Comparison of ENCODE assay signal across 9 cellular contexts in the genomic region with DNA sequence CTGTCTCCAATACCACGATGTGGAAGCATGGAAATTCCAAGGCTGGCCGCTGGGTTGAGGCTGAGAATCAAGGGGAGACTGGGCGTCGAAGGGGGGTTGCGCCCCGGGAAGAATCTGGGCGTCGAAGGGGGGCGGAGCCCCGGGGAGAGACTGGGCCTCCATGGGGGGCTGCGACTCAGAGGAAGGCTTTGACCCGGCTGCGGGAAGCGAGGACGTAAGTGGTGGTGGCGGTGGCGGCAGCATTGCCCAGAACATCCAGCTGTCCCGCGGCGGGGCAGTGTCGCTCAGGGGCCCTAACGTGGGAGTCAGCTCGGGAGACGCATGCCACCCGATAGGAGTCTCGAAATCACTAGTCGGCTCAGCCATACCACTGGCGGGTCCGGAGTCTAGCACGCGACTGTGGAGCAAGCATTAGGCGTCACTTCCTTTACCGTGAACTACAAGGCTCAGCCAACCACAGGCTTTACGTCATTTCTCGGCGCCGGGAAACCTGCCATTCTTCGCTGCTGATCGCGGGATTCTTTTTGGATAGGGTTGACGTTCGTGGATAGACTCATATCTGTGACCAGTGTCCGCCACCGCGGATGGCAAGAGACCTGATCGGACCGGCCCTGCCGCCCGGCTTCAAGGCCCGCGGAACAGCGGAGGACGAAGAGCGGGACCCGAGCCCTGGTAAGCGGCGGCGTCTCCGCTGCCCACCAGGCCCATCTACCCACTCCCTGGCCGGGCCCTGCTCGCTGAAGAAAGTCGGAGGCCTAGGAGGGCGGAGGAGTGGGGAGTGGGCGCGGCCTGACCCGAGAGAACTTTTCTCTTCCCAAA. TPM values are rescaled to one million over a fixed set of nuclear protein-coding genes. Genes with fewer than 3 reads are reported as not detected.
DNase-seq lines count a peak whose midpoint lies in the region; ATAC-seq, FAIRE-seq and TF ChIP-seq lines count a peak whose summit lies in the region.
"Had no signal": no experiment of that assay in that cellular context is flagged by ENCODE, and none has a peak within 500 bp of the region (broad histone marks: within the 10 kb centered on the region; RNA-seq: fewer than 3 reads in every experiment).

TSS of gene GPALPP1 (plus strand) at position 468 of the 819 bp plus-strand sequence. CDS start at position 585, 117 bp downstream.
TSS of gene NUFIP1 (minus strand) at position 401 of the 819 bp plus-strand sequence. CDS start at position 366, 35 bp downstream.

- peak; percentile 85 for FAIRE-seq in keratinocyte (lab: Jason Lieb, UNC)
- FAIRE-seq: TTC549 had no signal

- H2AFZ ChIP-seq in keratinocyte (ENCODE audit: control insufficient read depth, low read length), result peak within 1 kb of the TSS; percentile 79

- H3K27me3 ChIP-seq in keratinocyte (ENCODE audit: control insufficient read depth, extremely low read depth, insufficient read depth, low read length), result no peaks in the 10 kb centered on the region

- DNase-seq in AG09319 (ENCODE audit: extremely low read depth, low read depth) (peak; percentile 78), NCI-H345 treated with DMSO at 0.1 percent for 48 hours (lab: John Stamatoyannopoulos, UW; ENCODE audit: unreplicated experiment) (peak; percentile 71), cerebellar cortex (ENCODE audit: low spot score) (peak; percentile 97), keratinocyte (ENCODE audit: low read depth, low spot score) (peak; percentile 50)
- DNase-seq in stimulated activated CD4-positive, alpha-beta T cell treated with anti-CD3 and anti-CD28 coated beads, Interleukin-12 subunit alpha, Interleukin-12 subunit beta, amount 100 ng/mL, for 48 hours (ENCODE audit: low read depth in 2 of 3, low spot score in 1 of 3), result peak; percentile 89 to 95 (median 91)

- peaks cover 22% of the 10 kb centered on the region for H3K4me1 ChIP-seq in keratinocyte (ENCODE audit: control insufficient read depth, extremely low read depth, insufficient read depth, low read length)

- no peaks in the 10 kb centered on the region for H4K20me1 ChIP-seq in keratinocyte (ENCODE audit: control insufficient read depth, extremely low read depth, insufficient read depth, low read length)

- peaks cover 2% of the 10 kb centered on the region for H3K9me1 ChIP-seq in keratinocyte (ENCODE audit: control insufficient read depth, extremely low read depth, insufficient read depth, low read length)

- peak within 1 kb of the TSS; percentile 89 to 100 (median 96) for H3K4me3 ChIP-seq in keratinocyte (ENCODE audit: control insufficient read depth in 2 of 3, extremely low read depth in 1 of 3, insufficient read depth in 2 of 3, low read depth in 1 of 3, low read length in 3 of 3)

- H3K36me3 ChIP-seq in keratinocyte (ENCODE audit: control insufficient read depth in 2 of 2, extremely low read depth in 1 of 2, insufficient read depth in 2 of 2, low read length in 2 of 2), result peaks cover 0 to 2% of the 10 kb centered on the region in 2 experiments

- peaks cover 89% of the 10 kb centered on the region for H3K79me2 ChIP-seq in keratinocyte (ENCODE audit: control insufficient read depth, insufficient read depth, low read length)

- ATAC-seq in GM19023 (IDR thresholded peaks at IDR 0.05; ENCODE audit: unreplicated experiment), result peak; percentile 99
- ATAC-seq in HG03196 (IDR thresholded peaks at IDR 0.05; ENCODE audit: unreplicated experiment), result peak; percentile 95
- ATAC-seq in activated CD4-positive, CD25-positive, alpha-beta regulatory T cell treated with anti-CD3 and anti-CD28 coated beads, Interleukin-2, amount 50 U/mL, for 24 hours, result peak; percentile 99

- no peaks in the 10 kb centered on the region for H3K9me3 ChIP-seq in keratinocyte (ENCODE audit: control insufficient read depth, low read depth, low read length)

- H3K4me2 ChIP-seq in keratinocyte (ENCODE audit: control insufficient read depth, extremely low read depth, insufficient read depth, low read depth, low read length), result peak within 1 kb of the TSS; percentile 84

- H3K9ac ChIP-seq in keratinocyte (ENCODE audit: control insufficient read depth, extremely low read depth, insufficient read depth, low read length), result peak within 1 kb of the TSS; percentile 97

- dilution Hi-C loops in keratinocyte (cut with MboI; ENCODE audit: extremely low pct_ligation_motif_present, low sequenced_read_pairs), result no loop called here

- peak within 1 kb of the TSS; percentile 89 for H3K27ac ChIP-seq in keratinocyte (ENCODE audit: control insufficient read depth, insufficient read depth, low read length)

- no peak; the same call in 1 of the 2 replicates for TF ChIP-seq CTCF in AG09319 (IDR thresholded peaks at IDR 0.05; ENCODE audit: low read depth, low read length)
- peak in 1 of 3 experiments; percentile 25 for TF ChIP-seq CTCF in keratinocyte (optimal IDR thresholded peaks at IDR 0.05 in 1 of 3, IDR thresholded peaks at IDR 0.05 in 1 of 3, conservative IDR thresholded peaks at IDR 0.05 in 1 of 3; ENCODE audit: extremely low read depth in 1 of 3, insufficient read depth in 2 of 3, low read length in 3 of 3)

RNA-seq across cellular contexts. Expression of gene GPALPP1, which starts in this region (rescaled TPM):
- 9.5 to 17.7 TPM (median 14.0 TPM) in 3 replicates for polyA plus RNA-seq in keratinocyte
- polyA plus RNA-seq in keratinocyte (2011; ENCODE audit: low read depth), result 28.1 TPM
- 7.5 and 10.9 TPM in 2 replicates for polyA plus RNA-seq in keratinocyte (2011; cell fraction: cytosol; rRNA removed)
- 16.1 and 19.2 TPM in 2 replicates for polyA plus RNA-seq in keratinocyte (2011; cell fraction: nucleus; rRNA removed)
- polyA plus RNA-seq in keratinocyte (2012; ENCODE audit: low replicate concordance), result 13.1 and 13.3 TPM in 2 replicates
- polyA minus RNA-seq in keratinocyte, result 6.1 to 9.9 TPM (median 8.1 TPM) in 3 replicates
- 11.1 TPM for polyA minus RNA-seq in keratinocyte (2011; cell fraction: cytosol; rRNA and poly(A)+ RNA removed)
- polyA minus RNA-seq in keratinocyte (2011; cell fraction: nucleus; rRNA and poly(A)+ RNA removed), result 12.5 and 23.1 TPM in 2 replicates

RNA-seq across cellular contexts. Expression of gene NUFIP1, which starts in this region (rescaled TPM):
- 1.7 to 4.2 TPM (median 3.3 TPM) in 3 replicates for polyA plus RNA-seq in keratinocyte
- polyA plus RNA-seq in keratinocyte (2011; ENCODE audit: low read depth), result 5.1 TPM
- 3.3 and 5.3 TPM in 2 replicates for polyA plus RNA-seq in keratinocyte (2011; cell fraction: cytosol; rRNA removed)
- 4.5 and 5.2 TPM in 2 replicates for polyA plus RNA-seq in keratinocyte (2011; cell fraction: nucleus; rRNA removed)
- 5.2 and 5.8 TPM in 2 replicates for polyA plus RNA-seq in keratinocyte (2012; ENCODE audit: low replicate concordance)
- polyA minus RNA-seq in keratinocyte, result 0.99 to 3.2 TPM (median 1.5 TPM) in 3 replicates
- 2.1 TPM for polyA minus RNA-seq in keratinocyte (2011; cell fraction: cytosol; rRNA and poly(A)+ RNA removed)
- polyA minus RNA-seq in keratinocyte (2011; cell fraction: nucleus; rRNA and poly(A)+ RNA removed), result 1.5 and 2.8 TPM in 2 replicates

Comparison
In these comparisons a context has a peak if more than half of its experiments do, and no peak if none do; other contexts are left out.
1. Peak in every context shown above with its lines: DNase-seq, ATAC-seq, H3K4me3 ChIP-seq and H3K27ac ChIP-seq.